ENCODE assay signal across 11 cellular contexts in genomic region chr6:157613011-157613522, GRCh38.
DNase-seq lines count a peak whose midpoint lies in the region; TF ChIP-seq lines count a peak whose summit lies in the region.
"Had no signal": no experiment of that assay in that cellular context is flagged by ENCODE, and none has a peak within 500 bp of the region (broad histone marks: within the 10 kb centered on the region; RNA-seq: fewer than 3 reads in every experiment).

No MANE protein-coding gene starts in this region.

- no peaks in the 10 kb centered on the region for H3K79me2 ChIP-seq in fibroblast of lung (ENCODE audit: control insufficient read depth, insufficient read depth, low read length)

- H3K9me3 ChIP-seq in fibroblast of lung (ENCODE audit: control insufficient read depth, insufficient read depth, low read depth, low read length) (no peaks in the 10 kb centered on the region), left ventricle myocardium inferior (replicated peaks) (no peaks in the 10 kb centered on the region)

- H3K9me3 Mint-ChIP-seq in activated naive CD4-positive, alpha-beta T cell treated with anti-CD3 and anti-CD28 coated beads for 36 hours: no peaks in the 10 kb centered on the region
- H3K9me3 Mint-ChIP-seq: activated naive CD8-positive, alpha-beta T cell treated with anti-CD3 and anti-CD28 coated beads, Interleukin-2, amount 10 ng/mL, durations not matched to agents 7 days and 5 days had no signal

- no peaks in the 10 kb centered on the region for H3K36me3 ChIP-seq in fibroblast of lung (ENCODE audit: control insufficient read depth, insufficient read depth, low read length)
- no peaks in the 10 kb centered on the region for H3K36me3 ChIP-seq in left ventricle myocardium inferior

- H3K27me3 Mint-ChIP-seq in activated naive CD4-positive, alpha-beta T cell treated with anti-CD3 and anti-CD28 coated beads for 36 hours (ENCODE audit: low read depth): no peaks in the 10 kb centered on the region
- H3K27me3 Mint-ChIP-seq: activated naive CD8-positive, alpha-beta T cell treated with anti-CD3 and anti-CD28 coated beads, Interleukin-2, amount 10 ng/mL, durations not matched to agents 7 days and 5 days had no signal

- POLR2A ChIA-PET in RWPE1 (lab: Yijun Ruan, JAX; ENCODE audit: low non-redundant PET): no interaction called here

- H3K9ac ChIP-seq in fibroblast of lung (ENCODE audit: insufficient read depth, low read length): no peak overlapping the region

- H3K27ac Mint-ChIP-seq in activated naive CD4-positive, alpha-beta T cell treated with anti-CD3 and anti-CD28 coated beads for 36 hours: no peak overlapping the region
- H3K27ac Mint-ChIP-seq: activated naive CD8-positive, alpha-beta T cell treated with anti-CD3 and anti-CD28 coated beads, Interleukin-2, amount 10 ng/mL, durations not matched to agents 7 days and 5 days had no signal

- H3K36me3 Mint-ChIP-seq in activated naive CD4-positive, alpha-beta T cell treated with anti-CD3 and anti-CD28 coated beads for 36 hours (ENCODE audit: low read depth): no peaks in the 10 kb centered on the region
- H3K36me3 Mint-ChIP-seq: activated naive CD8-positive, alpha-beta T cell treated with anti-CD3 and anti-CD28 coated beads, Interleukin-2, amount 10 ng/mL, durations not matched to agents 7 days and 5 days had no signal

- H4K20me1 ChIP-seq in fibroblast of lung (ENCODE audit: control insufficient read depth, extremely low read depth, insufficient read depth, low read length): no peaks in the 10 kb centered on the region

- CTCF ChIA-PET in RWPE1 (lab: Yijun Ruan, JAX): interaction anchor here (0.5 to 1.7 kb wide), 4 partner anchors 26 to 727 kb away, joined by 3 to 5 read pairs (median 5); no protein-coding TSS in a partner anchor
- CTCF ChIA-PET in activated naive CD4-positive, alpha-beta T cell treated with anti-CD3 and anti-CD28 coated beads for 36 hours (lab: Charles Lee): interaction anchor here (0.9 to 3.0 kb wide), 3 partner anchors 12 to 519 kb away, joined by 3 to 12 read pairs (median 3); no protein-coding TSS in a partner anchor

- DNase-seq in HK-2 (ENCODE audit: unreplicated experiment) (peak; percentile 15), RWPE1 (ENCODE audit: low spot score) (peak; percentile 92), fibroblast of lung (ENCODE audit: low read depth in 2 of 2) (peak; percentile 87 to 97), stromal cell of bone marrow (ENCODE audit: low read depth) (peak; percentile 79), NCI-H1048 (lab: John Stamatoyannopoulos, UW) (no peak), left ventricle myocardium inferior (no peak)
- DNase-seq in activated naive CD4-positive, alpha-beta T cell treated with anti-CD3 and anti-CD28 coated beads for 36 hours: no peak
- DNase-seq: activated naive CD8-positive, alpha-beta T cell treated with anti-CD3 and anti-CD28 coated beads, Interleukin-2, amount 10 ng/mL, durations not matched to agents 7 days and 5 days; Kasumi-1; right cardiac atrium; T-helper 9 cell had no signal

- peak overlapping the region; percentile 65 for H3K4me2 ChIP-seq in fibroblast of lung (ENCODE audit: extremely low read depth, insufficient read depth, low read length)

- TF ChIP-seq CTCF in RWPE1 (conservative IDR thresholded peaks at IDR 0.05; ENCODE audit: low read depth): no peak
- no peak for TF ChIP-seq CTCF in fibroblast of lung (conservative IDR thresholded peaks at IDR 0.05 in 1 of 2, IDR thresholded peaks at IDR 0.05 in 1 of 2; ENCODE audit: low read depth in 1 of 2, low read length in 2 of 2)
- no peak for TF ChIP-seq CTCF in left ventricle myocardium inferior (IDR thresholded peaks at IDR 0.05; ENCODE audit: borderline replicate concordance)

- intact Hi-C loops in activated naive CD4-positive, alpha-beta T cell treated with anti-CD3 and anti-CD28 coated beads for 36 hours (cut with micrococcal nuclease): no loop called here
- intact Hi-C loops in left ventricle myocardium inferior (cut with micrococcal nuclease): no loop called here

- peak overlapping the region; percentile 52 for H2AFZ ChIP-seq in fibroblast of lung (ENCODE audit: low read length)

- H3K4me3 ChIP-seq in fibroblast of lung (replicated peaks in 1 of 4; ENCODE audit: control extremely low read depth in 1 of 4, insufficient read depth in 1 of 4, low read depth in 3 of 4, low read length in 4 of 4): peak overlapping the region in 3 of 4 experiments; percentile 22 to 41 (median 30)
- no peak overlapping the region for H3K4me3 ChIP-seq in left ventricle myocardium inferior

- H3K27me3 ChIP-seq in fibroblast of lung (ENCODE audit: control insufficient read depth, insufficient read depth, low read length) (no peaks in the 10 kb centered on the region), left ventricle myocardium inferior (ENCODE audit: low read depth) (no peaks in the 10 kb centered on the region)

- peaks cover 3% of the 10 kb centered on the region for H3K4me1 Mint-ChIP-seq in activated naive CD4-positive, alpha-beta T cell treated with anti-CD3 and anti-CD28 coated beads for 36 hours (ENCODE audit: low read depth)

- H3K4me1 ChIP-seq in fibroblast of lung (ENCODE audit: control insufficient read depth, extremely low read depth, insufficient read depth, low read length) (peaks cover 15% of the 10 kb centered on the region), left ventricle myocardium inferior (peaks cover 7% of the 10 kb centered on the region)

- H3K27ac ChIP-seq in RWPE1: peak overlapping the region; percentile 78
- H3K27ac ChIP-seq in fibroblast of lung (ENCODE audit: insufficient read depth, low read length): peak overlapping the region; percentile 70
- H3K27ac ChIP-seq in left ventricle myocardium inferior (replicated peaks): no peak overlapping the region

- no peak overlapping the region for H3K4me3 Mint-ChIP-seq in activated naive CD4-positive, alpha-beta T cell treated with anti-CD3 and anti-CD28 coated beads for 36 hours
- H3K4me3 Mint-ChIP-seq: activated naive CD8-positive, alpha-beta T cell treated with anti-CD3 and anti-CD28 coated beads, Interleukin-2, amount 10 ng/mL, durations not matched to agents 7 days and 5 days had no signal

Comparison
In these comparisons a context has a peak if more than half of its experiments do, and no peak if none do; other contexts are left out.
1. DNase-seq: peak in HK-2 (single experiment), RWPE1 (single experiment), fibroblast of lung (2 of 2) and stromal cell of bone marrow (single experiment); none in activated naive CD4-positive, alpha-beta T cell treated with anti-CD3 and anti-CD28 coated beads for 36 hours (single experiment), NCI-H1048 (single experiment) and left ventricle myocardium inferior (single experiment).